Comparison of ENCODE assay signal across 31 cellular contexts in the genomic region with DNA sequence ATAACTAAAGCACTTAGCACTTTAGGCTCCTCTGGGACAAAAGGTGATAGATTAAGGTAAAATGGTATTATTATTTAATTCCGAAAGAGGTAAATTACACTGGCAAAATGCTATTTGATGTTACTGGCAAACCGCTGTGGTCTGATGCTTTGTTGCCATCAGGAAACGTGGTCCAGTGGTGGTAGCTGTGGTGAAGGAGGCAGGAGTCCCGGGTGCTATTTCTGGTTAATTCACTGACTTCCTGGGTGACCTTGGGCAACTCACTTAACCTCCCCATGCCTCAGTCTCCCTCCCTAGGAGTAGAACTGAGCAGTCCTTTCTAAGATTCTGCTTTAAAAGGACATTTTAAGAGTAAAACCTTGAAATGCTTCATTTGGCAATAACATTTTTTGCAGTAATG.
"Had no signal": no experiment of that assay in that cellular context is flagged by ENCODE, and none has a peak within 500 bp of the region (broad histone marks: within the 10 kb centered on the region; RNA-seq: fewer than 3 reads in every experiment).

No MANE protein-coding gene starts in this region.

- H3K9me3 ChIP-seq: adrenal gland, body of pancreas, breast epithelium had no signal

- H3K4me1 ChIP-seq: adrenal gland, breast epithelium had no signal

- H3K27ac ChIP-seq: adrenal gland, body of pancreas, brain microvascular endothelial cell, breast epithelium, VCaP had no signal

- ATAC-seq: activated CD8-positive, alpha-beta T cell treated with anti-CD3 and anti-CD28 coated beads for 36 hours; activated naive CD4-positive, alpha-beta T cell treated with anti-CD3 and anti-CD28 coated beads, Interleukin-2, amount 50 U/mL, for 72 hours; activated T-cell treated with anti-CD3 and anti-CD28 coated beads, Interleukin-2, amount 50 U/mL, for 4 hours; activated T-cell treated with anti-CD3 and anti-CD28 coated beads, Interleukin-2, amount 50 U/mL, for 72 hours; activated T-helper 17 cell treated with anti-CD3 and anti-CD28 coated beads, Interleukin-2, amount 50 U/mL, for 72 hours; body of pancreas had no signal

- H3K4me3 ChIP-seq: adrenal gland, body of pancreas, breast epithelium had no signal

- DNase-seq: activated B cell treated with CpG ODN at 0.5 μM for 24 hours; activated CD4-positive, alpha-beta memory T cell treated with anti-CD3 and anti-CD28 coated beads for 36 hours; activated CD4-positive, alpha-beta T cell treated with anti-CD3 and anti-CD28 coated beads for 4 hours; activated CD4-positive, alpha-beta T cell treated with anti-CD3 and anti-CD28 coated beads, Interleukin-2, amount 10 ng/mL, durations not matched to agents 24 days and 14 days; activated CD4-positive, alpha-beta T cell treated with anti-CD3 and anti-CD28 coated beads, Interleukin-2, amount 50 U/mL, for 1 hour; activated CD4-positive, alpha-beta T cell treated with anti-CD3 and anti-CD28 coated beads, Interleukin-2, amount 50 U/mL, for 4 hours; activated CD4-positive, CD25-positive, alpha-beta regulatory T cell treated with anti-CD3 and anti-CD28 coated beads, Interleukin-2, amount 50 U/mL, for 72 hours; activated CD8-positive, alpha-beta memory T cell treated with anti-CD3 and anti-CD28 coated beads, Interleukin-2, amount 50 U/mL, for 4 hours; activated CD8-positive, alpha-beta T cell treated with anti-CD3 and anti-CD28 coated beads for 36 hours; activated effector memory CD4-positive, alpha-beta T cell treated with anti-CD3 and anti-CD28 coated beads, Interleukin-2, amount 50 U/mL, for 16 hours; activated gamma-delta T cell treated with Interleukin-2 at 50 U/mL for 16 hours; activated naive CD4-positive, alpha-beta T cell; activated naive CD4-positive, alpha-beta T cell treated with anti-CD3 and anti-CD28 coated beads for 36 hours; activated naive CD4-positive, alpha-beta T cell treated with anti-CD3 and anti-CD28 coated beads, Interleukin-2, amount 50 U/mL, for 16 hours; activated naive CD8-positive, alpha-beta T cell treated with anti-CD3 and anti-CD28 coated beads for 36 hours; activated T-cell treated with anti-CD3 and anti-CD28 coated beads for 4 hours; activated T-cell treated with anti-CD3 and anti-CD28 coated beads, Interleukin-2, amount 50 U/mL, for 1 hour; activated T-cell treated with anti-CD3 and anti-CD28 coated beads, Interleukin-2, amount 50 U/mL, for 4 hours; activated T-cell treated with anti-CD3 and anti-CD28 coated beads, Interleukin-2, amount 50 U/mL, for 72 hours; adrenal gland; amniotic stem cell; aorta; body of pancreas; brain microvascular endothelial cell; central memory CD4-positive, alpha-beta T cell; T-helper 2 cell; T-helper 9 cell had no signal

- H3K27me3 ChIP-seq: adrenal gland, body of pancreas, brain microvascular endothelial cell, breast epithelium had no signal

- H3K36me3 ChIP-seq: adrenal gland, brain microvascular endothelial cell, breast epithelium had no signal
